Comparison of ENCODE assay signal across 11 cellular contexts in genomic region chr12:57832966-57833365, GRCh38. TPM values are rescaled to one million over a fixed set of nuclear protein-coding genes. Genes with fewer than 3 reads are reported as not detected.
DNase-seq lines count a peak whose midpoint lies in the region; ATAC-seq and TF ChIP-seq lines count a peak whose summit lies in the region.
"Had no signal": no experiment of that assay in that cellular context is flagged by ENCODE, and none has a peak within 500 bp of the region (broad histone marks: within the 10 kb centered on the region; RNA-seq: fewer than 3 reads in every experiment).

No MANE protein-coding gene starts in this region.

- peak overlapping the region; percentile 42 for H3K4me2 ChIP-seq in parathyroid adenoma (ENCODE audit: low read length)

- H3K4me1 ChIP-seq in CD4-positive, CD25-positive, alpha-beta regulatory T cell (ENCODE audit: control insufficient read depth, insufficient read depth, low read length, poor library complexity, severe bottlenecking) = peaks cover 73% of the 10 kb centered on the region
- peaks cover 70% of the 10 kb centered on the region for H3K4me1 ChIP-seq in effector memory CD4-positive, alpha-beta T cell (ENCODE audit: control insufficient read depth, insufficient read depth, low read length, poor library complexity, severe bottlenecking)
- peaks cover 50% of the 10 kb centered on the region for H3K4me1 ChIP-seq in parathyroid adenoma

- peak overlapping the region; percentile 19 for H3K4me3 ChIP-seq in CD4-positive, CD25-positive, alpha-beta regulatory T cell (ENCODE audit: low read depth, low read length)
- no peak overlapping the region for H3K4me3 ChIP-seq in effector memory CD4-positive, alpha-beta T cell (ENCODE audit: insufficient read depth, low read depth, low read length, poor library complexity, severe bottlenecking)
- H3K4me3 ChIP-seq in parathyroid adenoma (ENCODE audit: low read depth, low read length) = no peak overlapping the region

- peaks cover 20% of the 10 kb centered on the region for H3K36me3 ChIP-seq in CD4-positive, CD25-positive, alpha-beta regulatory T cell (ENCODE audit: control insufficient read depth, insufficient read depth, low read length)
- H3K36me3 ChIP-seq in effector memory CD4-positive, alpha-beta T cell (ENCODE audit: control insufficient read depth, insufficient read depth, low read length) = peaks cover 13% of the 10 kb centered on the region
- H3K36me3 ChIP-seq in parathyroid adenoma (ENCODE audit: control insufficient read depth, insufficient read depth, low read length) = no peaks in the 10 kb centered on the region

- no peak overlapping the region for H2AFZ ChIP-seq in parathyroid adenoma

- H3K27me3 Mint-ChIP-seq in CD4-positive, CD25-positive, alpha-beta regulatory T cell = no peaks in the 10 kb centered on the region
- H3K27me3 Mint-ChIP-seq: activated naive CD8-positive, alpha-beta T cell treated with anti-CD3 and anti-CD28 coated beads, Interleukin-2, amount 10 ng/mL, durations not matched to agents 7 days and 5 days had no signal

- H3K9me3 Mint-ChIP-seq in CD4-positive, CD25-positive, alpha-beta regulatory T cell = no peaks in the 10 kb centered on the region
- H3K9me3 Mint-ChIP-seq: activated naive CD8-positive, alpha-beta T cell treated with anti-CD3 and anti-CD28 coated beads, Interleukin-2, amount 10 ng/mL, durations not matched to agents 7 days and 5 days had no signal

- TF ChIP-seq CTCF in parathyroid adenoma (IDR thresholded peaks at IDR 0.05) = no peak

- H3K27me3 ChIP-seq in CD4-positive, CD25-positive, alpha-beta regulatory T cell (ENCODE audit: control insufficient read depth, insufficient read depth, low read length) = no peaks in the 10 kb centered on the region
- H3K27me3 ChIP-seq in effector memory CD4-positive, alpha-beta T cell (replicated peaks; ENCODE audit: control insufficient read depth, insufficient read depth, low read length, poor library complexity, severe bottlenecking) = no peaks in the 10 kb centered on the region
- no peaks in the 10 kb centered on the region for H3K27me3 ChIP-seq in parathyroid adenoma (ENCODE audit: control insufficient read depth, insufficient read depth, low read length)

- no peak overlapping the region for H3K9ac ChIP-seq in parathyroid adenoma

- H3K36me3 Mint-ChIP-seq in CD4-positive, CD25-positive, alpha-beta regulatory T cell = peaks cover 12% of the 10 kb centered on the region

- H3K27ac Mint-ChIP-seq in CD4-positive, CD25-positive, alpha-beta regulatory T cell = peak overlapping the region; percentile 90 to 97 (median 94)

- ATAC-seq in CD4-positive, CD25-positive, alpha-beta regulatory T cell (ENCODE audit: low read depth in 2 of 2) = no peak
- ATAC-seq in HG03460 (IDR thresholded peaks at IDR 0.05; ENCODE audit: unreplicated experiment) = no peak

- DNase-seq in CD4-positive, CD25-positive, alpha-beta regulatory T cell = no peak
- DNase-seq in MV-4-11 (lab: John Stamatoyannopoulos, UW) (peak; percentile 37), nucleus accumbens (lab: John Stamatoyannopoulos, UW) (no peak), CD1c-positive myeloid dendritic cell (ENCODE audit: extremely low spot score) (no peak), NCI-H1930 (lab: John Stamatoyannopoulos, UW) (no peak)
- no peak for DNase-seq in effector memory CD4-positive, alpha-beta T cell
- DNase-seq: activated naive CD8-positive, alpha-beta T cell treated with anti-CD3 and anti-CD28 coated beads, Interleukin-2, amount 10 ng/mL, durations not matched to agents 7 days and 5 days; DMS79; NCI-H1694 had no signal

- peaks cover 5 to 89% (median 64%) of the 10 kb centered on the region in 4 donors for H3K4me1 Mint-ChIP-seq in CD4-positive, CD25-positive, alpha-beta regulatory T cell

- peaks cover 81% of the 10 kb centered on the region for H3K79me2 ChIP-seq in parathyroid adenoma

- no peaks in the 10 kb centered on the region for H3K9me3 ChIP-seq in CD4-positive, CD25-positive, alpha-beta regulatory T cell (ENCODE audit: control insufficient read depth in 2 of 2, low read length in 2 of 2)
- H3K9me3 ChIP-seq in effector memory CD4-positive, alpha-beta T cell (ENCODE audit: control insufficient read depth, low read length) = no peaks in the 10 kb centered on the region
- no peaks in the 10 kb centered on the region for H3K9me3 ChIP-seq in parathyroid adenoma (ENCODE audit: control insufficient read depth, low read length)

- peak overlapping the region; percentile 65 for H3K27ac ChIP-seq in CD4-positive, CD25-positive, alpha-beta regulatory T cell (ENCODE audit: insufficient read depth, low read length, poor library complexity, severe bottlenecking)
- peak overlapping the region; percentile 63 for H3K27ac ChIP-seq in effector memory CD4-positive, alpha-beta T cell (ENCODE audit: insufficient read depth, low read length, poor library complexity, severe bottlenecking)
- H3K27ac ChIP-seq in parathyroid adenoma = peak overlapping the region; percentile 21

- H3K4me3 Mint-ChIP-seq in CD4-positive, CD25-positive, alpha-beta regulatory T cell = peak overlapping the region in 3 of 4 donors; percentile 21 to 70 (median 61)

RNA-seq across cellular contexts. Expression of gene CTDSP2, which starts 13.6 kb away (rescaled TPM):
- 121 TPM for total RNA-seq in CD4-positive, CD25-positive, alpha-beta regulatory T cell
- polyA plus RNA-seq in CD4-positive, CD25-positive, alpha-beta regulatory T cell = 10 to 100 TPM; 45.7 to 54.4 (median 52.5) TPM

RNA-seq across cellular contexts. Expression of gene AVIL, which starts 14.4 kb away (rescaled TPM):
- total RNA-seq in CD4-positive, CD25-positive, alpha-beta regulatory T cell = 2.0 TPM
- polyA plus RNA-seq in CD4-positive, CD25-positive, alpha-beta regulatory T cell = under 1 TPM; 0.15 to 0.25 (median 0.19) TPM

RNA-seq across cellular contexts. Expression of gene TSFM, which starts 50.4 kb away (rescaled TPM):
- total RNA-seq in CD4-positive, CD25-positive, alpha-beta regulatory T cell = 22.8 TPM
- 10 to 100 TPM; 33.4 to 50.4 (median 40.6) TPM for polyA plus RNA-seq in CD4-positive, CD25-positive, alpha-beta regulatory T cell
